In genomic region chr3:49674491-49674983, GRCh38 we compare ENCODE assay signal across 8 cellular contexts. TPM values are rescaled to one million over a fixed set of nuclear protein-coding genes. Genes with fewer than 3 reads are reported as not detected.
A peak's percentile ranks its signal among the peaks of the same experiment; 100 is the strongest.
DNase-seq lines count a peak whose midpoint lies in the region; ATAC-seq, FAIRE-seq and TF ChIP-seq lines count a peak whose summit lies in the region.

No MANE protein-coding gene starts in this region.

- H3K4me1 Mint-ChIP-seq in natural killer cell = peaks cover 14 to 33% of the 10 kb centered on the region in 2 donors

- H3K79me2 ChIP-seq in PC-9 (ENCODE audit: low read depth) = peaks cover 21% of the 10 kb centered on the region; the same call in 1 of the 2 replicates

- H3K27me3 Mint-ChIP-seq in natural killer cell (ENCODE audit: low read depth in 2 of 2) = no peaks in the 10 kb centered on the region

- H3K4me1 ChIP-seq in HAP-1 (peaks cover 12% of the 10 kb centered on the region), PC-9 (replicated peaks; ENCODE audit: insufficient read depth) (peaks cover 14% of the 10 kb centered on the region), duodenal mucosa (ENCODE audit: control insufficient read depth in 1 of 2, insufficient read depth in 2 of 2, low read length in 2 of 2) (peaks cover 14 to 18% of the 10 kb centered on the region in 2 donors)

- H3K27ac ChIP-seq in PC-9 (no peak overlapping the region), duodenal mucosa (ENCODE audit: low read depth, low read length) (peak overlapping the region; percentile 96)

- POLR2A ChIA-PET in PC-9 (lab: Charles Lee; ENCODE audit: unreplicated experiment) = interaction anchor here (0.6 kb wide), 1 partner anchor 148 kb away, joined by 3 read pairs; no protein-coding TSS in a partner anchor

- H3K36me3 ChIP-seq in HAP-1 (replicated peaks) = peaks cover 42% of the 10 kb centered on the region
- no peaks in the 10 kb centered on the region; the same call in 1 of the 2 replicates for H3K36me3 ChIP-seq in PC-9 (ENCODE audit: low read depth)
- peaks cover 32 to 42% of the 10 kb centered on the region in 2 donors for H3K36me3 ChIP-seq in duodenal mucosa (ENCODE audit: control insufficient read depth in 1 of 2, insufficient read depth in 2 of 2, low read length in 2 of 2)

- H3K4me3 ChIP-seq in HAP-1 (peak overlapping the region; percentile 89), PC-9 (peak overlapping the region; percentile 86), duodenal mucosa (ENCODE audit: low read depth in 1 of 2, low read length in 2 of 2) (peak overlapping the region; percentile 89 to 94)

- DNase-seq in CMK (ENCODE audit: low read depth) (peak; percentile 62), HAP-1 (ENCODE audit: low spot score in 2 of 2) (no peak), PC-9 (no peak), natural killer cell (no peak), HTR-8/SVneo (ENCODE audit: insufficient read length, low spot score) (no peak), inferior parietal cortex (ENCODE audit: extremely low spot score) (no peak), glomerular visceral epithelial cell (ENCODE audit: extremely low spot score) (no peak)

- H4K20me1 ChIP-seq in PC-9 (ENCODE audit: insufficient read depth) = peaks cover 7% of the 10 kb centered on the region; the same call in 1 of the 2 replicates

- peak overlapping the region; percentile 95 for H3K4me3 Mint-ChIP-seq in natural killer cell

- TF ChIP-seq CTCF in PC-9 (conservative IDR thresholded peaks at IDR 0.05) (no peak), natural killer cell (IDR thresholded peaks at IDR 0.05) (no peak)

- H2AFZ ChIP-seq in PC-9 = peak overlapping the region; percentile 83

- H3F3A ChIP-seq in PC-9 (ENCODE audit: insufficient read depth, low read depth) = peaks cover 8% of the 10 kb centered on the region; the same call in 1 of the 2 replicates

- intact Hi-C loops in PC-9 (cut with micrococcal nuclease; ENCODE audit: unreplicated experiment) (loop anchor here (1.0 to 5.0 kb wide), 4 partner anchors 72 to 327 kb away; no protein-coding TSS in a partner anchor), natural killer cell (cut with micrococcal nuclease) (loop anchor here (5.0 kb wide), 1 partner anchor 582 kb away; the partner anchor contains the start of gene QRICH1)

- H3K27ac Mint-ChIP-seq in natural killer cell = peak overlapping the region; percentile 94 to 100

- in situ Hi-C loops in HAP-1 (cut with MboI; ENCODE audit: low sequenced_read_pairs) = loop anchor here (5.0 kb wide), 1 partner anchor 127 kb away; no protein-coding TSS in a partner anchor

- CTCF ChIA-PET in PC-9 (lab: Charles Lee) = no interaction called here

- H3K9me2 ChIP-seq in PC-9 (ENCODE audit: insufficient read depth) = no peaks in the 10 kb centered on the region

- peak overlapping the region; percentile 79 for H3K4me2 ChIP-seq in PC-9

- H3K36me3 Mint-ChIP-seq in natural killer cell = no peaks in the 10 kb centered on the region

- no TSS peak for BruUV-seq in PC-9 (replicated peaks; lab: Mats Ljungman, UMichigan)

- no peaks in the 10 kb centered on the region for H3K9me3 ChIP-seq in HAP-1
- no peaks in the 10 kb centered on the region for H3K9me3 ChIP-seq in PC-9 (ENCODE audit: insufficient read depth, low read depth)
- no peaks in the 10 kb centered on the region for H3K9me3 ChIP-seq in duodenal mucosa (ENCODE audit: control insufficient read depth in 1 of 2, low read length in 2 of 2)

- peak overlapping the region; percentile 79 to 92 for H3K9ac ChIP-seq in duodenal mucosa (ENCODE audit: low read depth in 1 of 2, low read length in 2 of 2)

- H3K27me3 ChIP-seq in HAP-1 (ENCODE audit: low read depth) (no peaks in the 10 kb centered on the region), PC-9 (ENCODE audit: insufficient read depth, low read depth) (no peaks in the 10 kb centered on the region), duodenal mucosa (ENCODE audit: control insufficient read depth in 1 of 2, insufficient read depth in 2 of 2, low read length in 2 of 2) (no peaks in the 10 kb centered on the region)

- FAIRE-seq in HTR-8/SVneo (lab: Jason Lieb, UNC) = no peak

- peak; percentile 5 to 15 (median 8) for ATAC-seq in natural killer cell

- H3K9me3 Mint-ChIP-seq in natural killer cell = no peaks in the 10 kb centered on the region

RNA-seq across cellular contexts. Expression of gene APEH, which starts 0.4 kb away (rescaled TPM):
- total RNA-seq in PC-9 (2021) = 131 TPM in 2 replicates
- 10 to 100 TPM; 62.8 to 95.7 (median 77.5) TPM for total RNA-seq in natural killer cell

RNA-seq across cellular contexts. Expression of gene MST1, which starts 14.7 kb away (rescaled TPM):
- total RNA-seq in PC-9 (2021) (10.4 and 16.8 TPM in 2 replicates), natural killer cell (10 to 100 TPM in 2 of 3 donors, 1 to 10 TPM in 1; 9.5 to 19.1 (median 15.2) TPM)

RNA-seq across cellular contexts. Expression of gene RNF123, which starts 14.8 kb away (rescaled TPM):
- 46.7 and 48.6 TPM in 2 replicates for total RNA-seq in PC-9 (2021)
- total RNA-seq in natural killer cell = 10 to 100 TPM; 48.5 to 58.7 (median 55.6) TPM

RNA-seq across cellular contexts. Expression of gene AMIGO3, which starts 44.9 kb away (rescaled TPM):
- total RNA-seq in PC-9 (2021) = 1.0 TPM in 1 of 2 replicates, not detected in the other
- total RNA-seq in natural killer cell = 1 to 10 TPM in 2 of 3 donors, not detected in 1; 1.3 to 1.9 TPM

RNA-seq across cellular contexts. Expression of gene GMPPB, which starts 49.2 kb away (rescaled TPM):
- total RNA-seq in PC-9 (2021) = 20.4 and 24.2 TPM in 2 replicates
- 10 to 100 TPM; 24.1 to 28.9 (median 27.5) TPM for total RNA-seq in natural killer cell
